Comparison of ENCODE assay signal across 24 cellular contexts in the genomic region with DNA sequence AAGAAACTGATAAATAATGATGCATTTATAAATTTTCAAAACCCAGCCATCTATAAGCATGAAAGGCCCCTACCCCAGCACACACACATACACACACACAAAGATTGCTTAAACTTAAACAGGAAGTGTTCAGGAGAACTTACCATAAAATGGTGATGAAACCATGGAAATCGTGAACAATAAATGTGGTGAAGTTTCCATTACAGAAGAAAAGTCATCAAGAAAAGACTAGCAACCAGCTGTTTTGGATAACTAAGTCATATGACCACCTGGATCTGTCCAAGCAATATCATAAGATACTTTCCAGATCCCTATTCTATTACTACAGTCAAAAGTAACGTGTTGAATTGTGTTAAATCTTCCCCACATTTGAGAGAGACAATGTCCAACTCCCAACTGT. TPM values are rescaled to one million over a fixed set of nuclear protein-coding genes. Genes with fewer than 3 reads are reported as not detected.
A peak's percentile ranks its signal among the peaks of the same experiment; 100 is the strongest.
DNase-seq lines count a peak whose midpoint lies in the region; ATAC-seq and TF ChIP-seq lines count a peak whose summit lies in the region.
"Had no signal": no experiment of that assay in that cellular context is flagged by ENCODE, and none has a peak within 500 bp of the region (broad histone marks: within the 10 kb centered on the region; RNA-seq: fewer than 3 reads in every experiment).

No MANE protein-coding gene starts in this region.

- no peaks in the 10 kb centered on the region for H3K27me3 ChIP-seq in transverse colon
- H3K27me3 ChIP-seq: body of pancreas, dorsolateral prefrontal cortex, heart left ventricle had no signal

- no peak for ATAC-seq in left colon
- ATAC-seq: activated T-cell treated with anti-CD3 and anti-CD28 coated beads, Interleukin-2, amount 50 U/mL, for 4 hours; body of pancreas; heart left ventricle; lower lobe of right lung had no signal

- DNase-seq in MV-4-11 (lab: John Stamatoyannopoulos, UW) (peak; percentile 78), SKM-1 treated with dmso at 0.1 percent for 144 hours (lab: John Stamatoyannopoulos, UW; ENCODE audit: unreplicated experiment) (peak; percentile 54), fibroblast of the aortic adventitia (ENCODE audit: low read depth) (peak; percentile 72), transverse colon (no peak), left colon (no peak), AG08396 (ENCODE audit: low spot score) (no peak)
- DNase-seq in activated CD4-positive, CD25-positive, alpha-beta regulatory T cell treated with anti-CD3 and anti-CD28 coated beads, Interleukin-2, amount 50 U/mL, for 72 hours: no peak
- DNase-seq: activated CD4-positive, alpha-beta T cell treated with anti-CD3 and anti-CD28 coated beads for 48 hours; activated gamma-delta T cell treated with Interleukin-2 at 50 U/mL for 16 hours; activated T-cell treated with anti-CD3 and anti-CD28 coated beads, Interleukin-2, amount 50 U/mL, for 4 hours; body of pancreas; cerebellar nuclear complex; dorsolateral prefrontal cortex; foreskin fibroblast; heart left ventricle; Karpas-422; kidney glomerular epithelial cell; lower lobe of right lung; NCI-H1092; NCI-H1930; NCI-H526; RPMI8226; stimulated activated CD8-positive, alpha-beta memory T cell treated with anti-CD3 and anti-CD28 coated beads, Interleukin-4, amount 100 ng/mL, for 48 hours; T-helper 2 cell had no signal

- no peaks in the 10 kb centered on the region for H3K36me3 ChIP-seq in transverse colon
- H3K36me3 ChIP-seq: heart left ventricle, lower lobe of right lung had no signal

- H3K27ac ChIP-seq in transverse colon: peak overlapping the region in 3 of 4 donors; percentile 19 to 49 (median 48)
- H3K27ac ChIP-seq: body of pancreas, dorsolateral prefrontal cortex, lower lobe of right lung had no signal

- TF ChIP-seq EP300 in transverse colon (IDR thresholded peaks at IDR 0.05; ENCODE audit: low read depth): no peak

- H3K4me3 ChIP-seq in fibroblast of the aortic adventitia (ENCODE audit: low read depth, low read length) (no peak overlapping the region), transverse colon (no peak overlapping the region)
- H3K4me3 ChIP-seq: body of pancreas, dorsolateral prefrontal cortex, heart left ventricle, lower lobe of right lung had no signal

- H3K4me1 ChIP-seq in transverse colon: peaks cover 0 to 4% (median under 1%) of the 10 kb centered on the region in 4 donors

- intact Hi-C loops in transverse colon (cut with DNase I; ENCODE audit: low total_unique reads): loop anchor here (10.0 kb wide), 1 partner anchor 304 kb away; no protein-coding TSS in a partner anchor
- intact Hi-C loops in left colon (cut with DNase I, micrococcal nuclease): loop anchor here in 1 of 2 donors (10.0 kb wide), 2 partner anchors 104 to 304 kb away; no protein-coding TSS in a partner anchor

- TF ChIP-seq CTCF in fibroblast of the aortic adventitia (IDR thresholded peaks at IDR 0.05; ENCODE audit: insufficient read depth, low read length) (no peak), transverse colon (IDR thresholded peaks at IDR 0.05) (no peak)

- 48 to 50% methylated on average over 2 of the region's 2 CpGs for WGBS in transverse colon (ENCODE audit: low coverage in 1 of 2), 2 donors

- in situ Hi-C loops in transverse colon (cut with MboI; ENCODE audit: low pct_ligation_motif_present in 1 of 4, low pct_unique_long_range_greater_than_20kb in 1 of 4, low sequenced_read_pairs in 3 of 4): loop anchor here (10.0 to 25.0 kb wide), 2 partner anchors 316 to 324 kb away; a partner anchor contains a TSS

- H3K9me3 ChIP-seq in transverse colon: no peaks in the 10 kb centered on the region
- H3K9me3 ChIP-seq: body of pancreas, heart left ventricle, lower lobe of right lung had no signal

- TF ChIP-seq POLR2A in transverse colon (IDR thresholded peaks at IDR 0.05): no peak

RNA-seq across cellular contexts. Expression of a gene that starts 24.1 kb away (rescaled TPM):
- total RNA-seq in fibroblast of the aortic adventitia (ENCODE audit: low replicate concordance) (6.4 and 20.2 TPM in 2 replicates), transverse colon (10 to 100 TPM; 28.1 to 55.6 (median 41.8) TPM), left colon (10 to 100 TPM; 32.3 to 48.9 TPM)

Comparison
In these comparisons a context has a peak if more than half of its experiments do, and no peak if none do; other contexts are left out.
1. DNase-seq: peak in MV-4-11 (single experiment), SKM-1 treated with dmso at 0.1 percent for 144 hours (single experiment) and fibroblast of the aortic adventitia (single experiment); none in transverse colon (single experiment), left colon (0 of 2), AG08396 (single experiment) and activated CD4-positive, CD25-positive, alpha-beta regulatory T cell treated with anti-CD3 and anti-CD28 coated beads, Interleukin-2, amount 50 U/mL, for 72 hours (single experiment).